ENCODE assay signal across 28 cellular contexts in the genomic region with DNA sequence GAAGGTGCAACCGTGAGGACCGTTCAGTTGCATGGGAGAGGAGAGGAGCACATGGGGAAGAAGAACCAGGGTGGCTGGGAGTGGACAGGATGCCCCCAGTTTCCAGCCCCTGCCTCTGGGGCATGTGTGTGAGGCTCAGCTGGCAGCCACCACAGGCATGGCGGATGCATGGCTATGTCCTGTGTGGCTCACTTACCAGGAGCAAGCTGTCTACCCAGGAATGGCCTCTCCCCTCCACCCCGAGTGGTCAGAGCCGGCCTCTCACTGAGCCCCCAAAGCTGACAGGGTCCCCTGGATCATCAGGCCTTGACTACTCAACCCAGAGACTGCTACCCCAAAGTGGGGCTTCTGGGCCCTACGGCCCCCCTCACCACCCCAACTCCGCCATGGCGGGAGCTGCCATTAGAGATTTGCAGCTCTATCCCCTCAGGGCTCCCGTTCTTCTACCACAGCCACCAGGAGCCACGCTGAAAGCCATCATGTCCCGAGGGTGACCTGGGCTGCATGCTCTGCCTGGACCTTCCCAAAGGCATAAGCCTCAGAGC.
"Had no signal": no experiment of that assay in that cellular context is flagged by ENCODE, and none has a peak within 500 bp of the region (broad histone marks: within the 10 kb centered on the region; RNA-seq: fewer than 3 reads in every experiment).

No MANE protein-coding gene starts in this region.

- ATAC-seq: activated naive CD4-positive, alpha-beta T cell treated with anti-CD3 and anti-CD28 coated beads, Interleukin-2, amount 50 U/mL, for 72 hours; activated T-cell treated with anti-CD3 and anti-CD28 coated beads, Interleukin-2, amount 50 U/mL, for 4 hours; body of pancreas; Panc1; Right ventricle myocardium inferior had no signal

- DNase-seq: activated B cell treated with CpG ODN at 0.5 μM for 24 hours; activated CD4-positive, alpha-beta memory T cell treated with anti-CD3 and anti-CD28 coated beads for 36 hours; activated CD4-positive, alpha-beta T cell treated with anti-CD3 and anti-CD28 coated beads for 4 hours; activated CD4-positive, alpha-beta T cell treated with anti-CD3 and anti-CD28 coated beads, Interleukin-2, amount 50 U/mL, for 1 hour; activated CD4-positive, CD25-positive, alpha-beta regulatory T cell treated with anti-CD3 and anti-CD28 coated beads, Interleukin-2, amount 50 U/mL, for 72 hours; activated CD8-positive, alpha-beta memory T cell treated with anti-CD3 and anti-CD28 coated beads, Interleukin-2, amount 50 U/mL, for 4 hours; activated gamma-delta T cell treated with Interleukin-2 at 50 U/mL for 16 hours; activated naive CD4-positive, alpha-beta T cell treated with anti-CD3 and anti-CD28 coated beads for 36 hours; activated T-cell treated with anti-CD3 and anti-CD28 coated beads for 4 hours; activated T-cell treated with anti-CD3 and anti-CD28 coated beads, Interleukin-2, amount 50 U/mL, for 4 hours; adrenal gland; body of pancreas; MM.1S; MV-4-11; NCI-H1092; NCI-H1436 treated with DMSO at 0.1 percent for 48 hours; NCI-H1694 treated with DMSO at 0.1 percent for 48 hours; NCI-H2029; NCI-H345; NCI-H524 treated with DMSO at 0.1 percent for 48 hours; SIG-M5; SW 1271; T-helper 1 cell; T-helper 2 cell; T-helper 9 cell had no signal
